1 cellular context compared by ENCODE assay signal in the genomic region with DNA sequence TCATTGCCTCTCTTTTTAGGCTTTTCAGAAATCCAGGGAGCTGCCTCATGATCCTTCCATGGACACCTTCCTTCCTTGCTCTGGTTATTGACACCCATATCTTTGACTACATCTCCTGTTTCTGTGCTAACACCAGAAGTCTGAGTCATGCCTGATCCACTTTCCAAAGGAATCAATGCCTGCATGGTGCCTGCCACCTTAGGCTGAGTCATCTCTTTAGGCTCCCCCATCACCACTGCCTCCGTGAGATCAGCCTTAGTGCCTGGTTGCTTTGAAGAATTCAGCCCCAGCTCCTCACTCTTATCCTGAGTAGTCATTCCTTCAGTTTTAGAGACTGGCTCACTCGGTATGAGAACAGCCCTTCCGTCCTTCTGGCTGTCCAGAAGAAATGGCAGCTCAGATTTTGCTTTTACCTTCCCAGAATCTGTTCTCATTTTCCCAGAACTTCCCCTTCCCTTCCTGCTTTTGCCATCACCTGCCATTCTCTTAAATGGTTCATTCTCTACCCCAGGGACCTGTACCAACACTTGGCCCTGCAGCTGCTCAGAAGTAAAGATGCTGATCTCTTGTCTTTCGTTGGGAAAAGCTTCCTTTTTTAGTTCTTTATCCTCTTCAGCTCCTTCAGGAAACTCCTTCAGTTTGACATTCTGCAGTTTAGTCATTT.
TF ChIP-seq lines count a peak whose summit lies in the region.

No MANE protein-coding gene starts in this region.

TF ChIP-seq in K562, 482 proteins besides CTCF, POLR2A, EP300 and RAD21 (continued from another document and continues in another):
- TF ChIP-seq, protein P1, sequence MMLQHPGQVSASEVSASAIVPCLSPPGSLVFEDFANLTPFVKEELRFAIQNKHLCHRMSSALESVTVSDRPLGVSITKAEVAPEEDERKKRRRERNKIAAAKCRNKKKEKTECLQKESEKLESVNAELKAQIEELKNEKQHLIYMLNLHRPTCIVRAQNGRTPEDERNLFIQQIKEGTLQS (IDR thresholded peaks at IDR 0.05), result peak; percentile 90
- TF ChIP-seq, protein P1 (CRISPR knock-in tag; conservative IDR thresholded peaks at IDR 0.05), result no peak
- TF ChIP-seq BRCA1 (IDR thresholded peaks at IDR 0.05), result no peak
- TF ChIP-seq BRCA1 (CRISPR knock-in tag; IDR thresholded peaks at IDR 0.05), result no peak
- TF ChIP-seq, protein P2, sequence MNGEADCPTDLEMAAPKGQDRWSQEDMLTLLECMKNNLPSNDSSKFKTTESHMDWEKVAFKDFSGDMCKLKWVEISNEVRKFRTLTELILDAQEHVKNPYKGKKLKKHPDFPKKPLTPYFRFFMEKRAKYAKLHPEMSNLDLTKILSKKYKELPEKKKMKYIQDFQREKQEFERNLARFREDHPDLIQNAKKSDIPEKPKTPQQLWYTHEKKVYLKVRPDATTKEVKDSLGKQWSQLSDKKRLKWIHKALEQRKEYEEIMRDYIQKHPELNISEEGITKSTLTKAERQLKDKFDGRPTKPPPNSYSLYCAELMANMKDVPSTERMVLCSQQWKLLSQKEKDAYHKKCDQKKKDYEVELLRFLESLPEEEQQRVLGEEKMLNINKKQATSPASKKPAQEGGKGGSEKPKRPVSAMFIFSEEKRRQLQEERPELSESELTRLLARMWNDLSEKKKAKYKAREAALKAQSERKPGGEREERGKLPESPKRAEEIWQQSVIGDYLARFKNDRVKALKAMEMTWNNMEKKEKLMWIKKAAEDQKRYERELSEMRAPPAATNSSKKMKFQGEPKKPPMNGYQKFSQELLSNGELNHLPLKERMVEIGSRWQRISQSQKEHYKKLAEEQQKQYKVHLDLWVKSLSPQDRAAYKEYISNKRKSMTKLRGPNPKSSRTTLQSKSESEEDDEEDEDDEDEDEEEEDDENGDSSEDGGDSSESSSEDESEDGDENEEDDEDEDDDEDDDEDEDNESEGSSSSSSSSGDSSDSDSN (IDR thresholded peaks at IDR 0.05; ENCODE audit: borderline replicate concordance in 1 of 2, low read depth in 2 of 2, low read length in 2 of 2), result no peak
- TF ChIP-seq CBFA2T3 (IDR thresholded peaks at IDR 0.05), result 0 out of 2 replicates have a peak, but pooled peaks have one; percentile 23
- TF ChIP-seq SMARCE1 (IDR thresholded peaks at IDR 0.05), result 0 out of 2 replicates have a peak, but pooled peaks have one; percentile 47
- TF ChIP-seq, protein P3, sequence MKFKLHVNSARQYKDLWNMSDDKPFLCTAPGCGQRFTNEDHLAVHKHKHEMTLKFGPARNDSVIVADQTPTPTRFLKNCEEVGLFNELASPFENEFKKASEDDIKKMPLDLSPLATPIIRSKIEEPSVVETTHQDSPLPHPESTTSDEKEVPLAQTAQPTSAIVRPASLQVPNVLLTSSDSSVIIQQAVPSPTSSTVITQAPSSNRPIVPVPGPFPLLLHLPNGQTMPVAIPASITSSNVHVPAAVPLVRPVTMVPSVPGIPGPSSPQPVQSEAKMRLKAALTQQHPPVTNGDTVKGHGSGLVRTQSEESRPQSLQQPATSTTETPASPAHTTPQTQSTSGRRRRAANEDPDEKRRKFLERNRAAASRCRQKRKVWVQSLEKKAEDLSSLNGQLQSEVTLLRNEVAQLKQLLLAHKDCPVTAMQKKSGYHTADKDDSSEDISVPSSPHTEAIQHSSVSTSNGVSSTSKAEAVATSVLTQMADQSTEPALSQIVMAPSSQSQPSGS (CRISPR knock-in tag; IDR thresholded peaks at IDR 0.05), result no peak
- TF ChIP-seq, protein P4, sequence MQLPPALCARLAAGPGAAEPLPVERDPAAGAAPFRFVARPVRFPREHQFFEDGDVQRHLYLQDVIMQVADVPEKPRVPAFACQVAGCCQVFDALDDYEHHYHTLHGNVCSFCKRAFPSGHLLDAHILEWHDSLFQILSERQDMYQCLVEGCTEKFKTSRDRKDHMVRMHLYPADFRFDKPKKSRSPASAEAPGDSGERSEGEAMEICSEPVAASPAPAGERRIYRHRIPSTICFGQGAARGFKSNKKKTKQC (CRISPR knock-in tag; IDR thresholded peaks at IDR 0.05), result no peak
- TF ChIP-seq NFYB (IDR thresholded peaks at IDR 0.05; ENCODE audit: extremely low read depth, insufficient read length), result no peak
- TF ChIP-seq, protein P5, sequence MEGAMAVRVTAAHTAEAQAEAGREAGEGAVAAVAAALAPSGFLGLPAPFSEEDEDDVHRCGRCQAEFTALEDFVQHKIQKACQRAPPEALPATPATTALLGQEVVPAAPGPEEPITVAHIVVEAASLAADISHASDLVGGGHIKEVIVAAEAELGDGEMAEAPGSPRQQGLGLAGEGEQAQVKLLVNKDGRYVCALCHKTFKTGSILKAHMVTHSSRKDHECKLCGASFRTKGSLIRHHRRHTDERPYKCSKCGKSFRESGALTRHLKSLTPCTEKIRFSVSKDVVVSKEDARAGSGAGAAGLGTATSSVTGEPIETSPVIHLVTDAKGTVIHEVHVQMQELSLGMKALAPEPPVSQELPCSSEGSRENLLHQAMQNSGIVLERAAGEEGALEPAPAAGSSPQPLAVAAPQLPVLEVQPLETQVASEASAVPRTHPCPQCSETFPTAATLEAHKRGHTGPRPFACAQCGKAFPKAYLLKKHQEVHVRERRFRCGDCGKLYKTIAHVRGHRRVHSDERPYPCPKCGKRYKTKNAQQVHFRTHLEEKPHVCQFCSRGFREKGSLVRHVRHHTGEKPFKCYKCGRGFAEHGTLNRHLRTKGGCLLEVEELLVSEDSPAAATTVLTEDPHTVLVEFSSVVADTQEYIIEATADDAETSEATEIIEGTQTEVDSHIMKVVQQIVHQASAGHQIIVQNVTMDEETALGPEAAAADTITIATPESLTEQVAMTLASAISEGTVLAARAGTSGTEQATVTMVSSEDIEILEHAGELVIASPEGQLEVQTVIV (CRISPR knock-in tag; IDR thresholded peaks at IDR 0.05; ENCODE audit: borderline replicate concordance), result no peak
- TF ChIP-seq SRSF9 (IDR thresholded peaks at IDR 0.05; ENCODE audit: borderline replicate concordance, low read depth, low read length), result no peak
- TF ChIP-seq MAFK (IDR thresholded peaks at IDR 0.05; ENCODE audit: low read length), result peak; percentile 62
- TF ChIP-seq, protein P6, sequence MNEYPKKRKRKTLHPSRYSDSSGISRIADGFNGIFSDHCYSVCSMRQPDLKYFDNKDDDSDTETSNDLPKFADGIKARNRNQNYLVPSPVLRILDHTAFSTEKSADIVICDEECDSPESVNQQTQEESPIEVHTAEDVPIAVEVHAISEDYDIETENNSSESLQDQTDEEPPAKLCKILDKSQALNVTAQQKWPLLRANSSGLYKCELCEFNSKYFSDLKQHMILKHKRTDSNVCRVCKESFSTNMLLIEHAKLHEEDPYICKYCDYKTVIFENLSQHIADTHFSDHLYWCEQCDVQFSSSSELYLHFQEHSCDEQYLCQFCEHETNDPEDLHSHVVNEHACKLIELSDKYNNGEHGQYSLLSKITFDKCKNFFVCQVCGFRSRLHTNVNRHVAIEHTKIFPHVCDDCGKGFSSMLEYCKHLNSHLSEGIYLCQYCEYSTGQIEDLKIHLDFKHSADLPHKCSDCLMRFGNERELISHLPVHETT (CRISPR knock-in tag; conservative IDR thresholded peaks at IDR 0.05 in 1 of 2, IDR thresholded peaks at IDR 0.05 in 1 of 2), result no peak
- peak; percentile 57; the same call in 1 of the 2 replicates for TF ChIP-seq ZNF24 (IDR thresholded peaks at IDR 0.05)
- TF ChIP-seq TRIM24 (IDR thresholded peaks at IDR 0.05), result no peak
- 0 out of 2 replicates have a peak, but pooled peaks have one; percentile 14 for TF ChIP-seq EHMT2 (IDR thresholded peaks at IDR 0.05)
- no peak for TF ChIP-seq CHD2 (IDR thresholded peaks at IDR 0.05; ENCODE audit: low read depth, low read length)
- no peak for TF ChIP-seq ZNF444 (CRISPR knock-in tag; IDR thresholded peaks at IDR 0.05)
- no peak for TF ChIP-seq FUS (optimal IDR thresholded peaks at IDR 0.05; ENCODE audit: low read depth, low read length)
- TF ChIP-seq CC2D1A (IDR thresholded peaks at IDR 0.05), result no peak
- TF ChIP-seq CHD1 (IDR thresholded peaks at IDR 0.05; ENCODE audit: low read length), result no peak
- no peak for TF ChIP-seq TAL1 (IDR thresholded peaks at IDR 0.05)
- TF ChIP-seq C11orf30 (IDR thresholded peaks at IDR 0.05; ENCODE audit: low read depth), result peak; percentile 77
- TF ChIP-seq BRF1 (IDR thresholded peaks at IDR 0.05; ENCODE audit: borderline replicate concordance, extremely low read depth, insufficient read length), result no peak
- TF ChIP-seq, protein P7, sequence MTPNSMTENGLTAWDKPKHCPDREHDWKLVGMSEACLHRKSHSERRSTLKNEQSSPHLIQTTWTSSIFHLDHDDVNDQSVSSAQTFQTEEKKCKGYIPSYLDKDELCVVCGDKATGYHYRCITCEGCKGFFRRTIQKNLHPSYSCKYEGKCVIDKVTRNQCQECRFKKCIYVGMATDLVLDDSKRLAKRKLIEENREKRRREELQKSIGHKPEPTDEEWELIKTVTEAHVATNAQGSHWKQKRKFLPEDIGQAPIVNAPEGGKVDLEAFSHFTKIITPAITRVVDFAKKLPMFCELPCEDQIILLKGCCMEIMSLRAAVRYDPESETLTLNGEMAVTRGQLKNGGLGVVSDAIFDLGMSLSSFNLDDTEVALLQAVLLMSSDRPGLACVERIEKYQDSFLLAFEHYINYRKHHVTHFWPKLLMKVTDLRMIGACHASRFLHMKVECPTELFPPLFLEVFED (CRISPR knock-in tag; conservative IDR thresholded peaks at IDR 0.05), result no peak
- TF ChIP-seq EGR1 (conservative IDR thresholded peaks at IDR 0.05), result no peak
- no peak for TF ChIP-seq POU5F1 (IDR thresholded peaks at IDR 0.05; ENCODE audit: borderline replicate concordance, low read depth, low read length, partially characterized antibody)
- peak; percentile 20; the same call in 1 of the 2 replicates for TF ChIP-seq MAFF (IDR thresholded peaks at IDR 0.05; ENCODE audit: low read length)
- no peak for TF ChIP-seq KDM2B (CRISPR knock-in tag; IDR thresholded peaks at IDR 0.05)
- no peak for TF ChIP-seq CREBBP (IDR thresholded peaks at IDR 0.05; ENCODE audit: low read depth, low read length)
- no peak for TF ChIP-seq SMARCA5 (IDR thresholded peaks at IDR 0.05)
- TF ChIP-seq DACH1 (IDR thresholded peaks at IDR 0.05; ENCODE audit: partially characterized antibody), result no peak
- no peak for TF ChIP-seq SNIP1 (IDR thresholded peaks at IDR 0.05; ENCODE audit: low read depth)
- peak in 1 of 2 experiments; percentile 33; a peak in 1 of 4 replicates for TF ChIP-seq KDM1A (IDR thresholded peaks at IDR 0.05)
- no peak for TF ChIP-seq ZC3H11A (IDR thresholded peaks at IDR 0.05; ENCODE audit: low read depth, low read length)
- TF ChIP-seq ZNF324 (CRISPR knock-in tag; IDR thresholded peaks at IDR 0.05), result no peak
- peak; percentile 84 for TF ChIP-seq JUND (IDR thresholded peaks at IDR 0.05; ENCODE audit: borderline replicate concordance, low read depth, low read length)
- peak; percentile 78; the same call in 1 of the 3 replicates for TF ChIP-seq JUND (tag; IDR thresholded peaks at IDR 0.05; ENCODE audit: borderline replicate concordance, low read depth, low read length)
- peak; percentile 68 for TF ChIP-seq MAFG (tag; conservative IDR thresholded peaks at IDR 0.05)
- TF ChIP-seq SMARCC2 (IDR thresholded peaks at IDR 0.05; ENCODE audit: low read depth), result 0 out of 2 replicates have a peak, but pooled peaks have one; percentile 38
- TF ChIP-seq ARID1B (IDR thresholded peaks at IDR 0.05), result peak; percentile 60
- no peak for TF ChIP-seq PHF8 (IDR thresholded peaks at IDR 0.05; ENCODE audit: borderline replicate concordance, low read length)
- TF ChIP-seq, protein P8, sequence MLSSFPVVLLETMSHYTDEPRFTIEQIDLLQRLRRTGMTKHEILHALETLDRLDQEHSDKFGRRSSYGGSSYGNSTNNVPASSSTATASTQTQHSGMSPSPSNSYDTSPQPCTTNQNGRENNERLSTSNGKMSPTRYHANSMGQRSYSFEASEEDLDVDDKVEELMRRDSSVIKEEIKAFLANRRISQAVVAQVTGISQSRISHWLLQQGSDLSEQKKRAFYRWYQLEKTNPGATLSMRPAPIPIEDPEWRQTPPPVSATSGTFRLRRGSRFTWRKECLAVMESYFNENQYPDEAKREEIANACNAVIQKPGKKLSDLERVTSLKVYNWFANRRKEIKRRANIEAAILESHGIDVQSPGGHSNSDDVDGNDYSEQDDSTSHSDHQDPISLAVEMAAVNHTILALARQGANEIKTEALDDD (IDR thresholded peaks at IDR 0.05), result no peak
- TF ChIP-seq KAT7 (CRISPR knock-in tag; IDR thresholded peaks at IDR 0.05; ENCODE audit: borderline replicate concordance), result no peak
- TF ChIP-seq FOXP1 (CRISPR knock-in tag; IDR thresholded peaks at IDR 0.05), result no peak
- TF ChIP-seq SIRT6 (IDR thresholded peaks at IDR 0.05; ENCODE audit: low read depth, low read length), result no peak
- no peak for TF ChIP-seq SRF (CRISPR knock-in tag; IDR thresholded peaks at IDR 0.05)
- 0 out of 2 replicates have a peak, but pooled peaks have one; percentile 22 for TF ChIP-seq POLR2AphosphoS5 (IDR thresholded peaks at IDR 0.05; ENCODE audit: control insufficient read depth, insufficient read depth, low read depth, low read length)
- TF ChIP-seq GATAD2A (IDR thresholded peaks at IDR 0.05), result 0 out of 2 replicates have a peak, but pooled peaks have one; percentile 48
- TF ChIP-seq ZKSCAN1 (IDR thresholded peaks at IDR 0.05; ENCODE audit: low read depth, low read length), result no peak
- peak; percentile 69 for TF ChIP-seq SMARCA4 (IDR thresholded peaks at IDR 0.05)
- TF ChIP-seq, protein P9, sequence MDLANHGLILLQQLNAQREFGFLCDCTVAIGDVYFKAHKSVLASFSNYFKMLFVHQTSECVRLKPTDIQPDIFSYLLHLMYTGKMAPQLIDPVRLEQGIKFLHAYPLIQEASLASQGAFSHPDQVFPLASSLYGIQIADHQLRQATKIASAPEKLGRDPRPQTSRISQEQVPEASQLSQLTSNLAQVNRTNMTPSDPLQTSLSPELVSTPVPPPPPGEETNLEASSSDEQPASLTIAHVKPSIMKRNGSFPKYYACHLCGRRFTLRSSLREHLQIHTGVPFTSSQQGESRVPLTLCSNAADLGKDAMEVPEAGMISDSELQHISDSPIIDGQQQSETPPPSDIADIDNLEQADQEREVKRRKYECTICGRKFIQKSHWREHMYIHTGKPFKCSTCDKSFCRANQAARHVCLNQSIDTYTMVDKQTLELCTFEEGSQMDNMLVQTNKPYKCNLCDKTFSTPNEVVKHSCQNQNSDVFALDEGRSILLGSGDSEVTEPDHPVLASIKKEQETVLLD (IDR thresholded peaks at IDR 0.05), result no peak
